Comparison of ENCODE assay signal across 17 cellular contexts in genomic region chr10:78706256-78706655, GRCh38.
DNase-seq lines count a peak whose midpoint lies in the region; ATAC-seq and TF ChIP-seq lines count a peak whose summit lies in the region.
"Had no signal": no experiment of that assay in that cellular context is flagged by ENCODE, and none has a peak within 500 bp of the region (broad histone marks: within the 10 kb centered on the region; RNA-seq: fewer than 3 reads in every experiment).

No MANE protein-coding gene starts in this region.

- no peaks in the 10 kb centered on the region for H3K4me1 ChIP-seq in breast epithelium
- H3K4me1 ChIP-seq: foreskin keratinocyte had no signal

- CTCF ChIA-PET in MCF 10A (lab: Yijun Ruan, JAX), result interaction anchor here (0.6 kb wide), 1 partner anchor 250 kb away, joined by 3 read pairs; no protein-coding TSS in a partner anchor

- H3K36me3 Mint-ChIP-seq in MCF 10A (ENCODE audit: insufficient read depth, unreplicated experiment), result no peaks in the 10 kb centered on the region
- no peaks in the 10 kb centered on the region for H3K36me3 Mint-ChIP-seq in mesothelial cell of epicardium
- H3K36me3 Mint-ChIP-seq: activated naive CD8-positive, alpha-beta T cell; CD4-positive, CD25-positive, alpha-beta regulatory T cell had no signal

- H3K27me3 ChIP-seq in breast epithelium, result no peaks in the 10 kb centered on the region
- H3K27me3 ChIP-seq: brain microvascular endothelial cell, foreskin keratinocyte had no signal

- no peak for TF ChIP-seq POLR2A in breast epithelium (IDR thresholded peaks at IDR 0.05)

- H3K4me3 ChIP-seq in breast epithelium (no peak overlapping the region), coronary artery (no peak overlapping the region)

- no TSS peak for BruUV-seq in MCF 10A (replicated peaks; lab: Mats Ljungman, UMichigan)

- H3K4me1 Mint-ChIP-seq in MCF 10A (ENCODE audit: insufficient read depth, unreplicated experiment) (no peaks in the 10 kb centered on the region), mesothelial cell of epicardium (peaks cover 12% of the 10 kb centered on the region)
- H3K4me1 Mint-ChIP-seq: CD4-positive, CD25-positive, alpha-beta regulatory T cell had no signal

- H3K36me3 ChIP-seq in breast epithelium, result no peaks in the 10 kb centered on the region
- H3K36me3 ChIP-seq: brain microvascular endothelial cell had no signal

- H3K4me3 Mint-ChIP-seq in MCF 10A (ENCODE audit: unreplicated experiment) (no peak overlapping the region), mesothelial cell of epicardium (no peak overlapping the region)
- H3K4me3 Mint-ChIP-seq: activated naive CD8-positive, alpha-beta T cell; CD4-positive, CD25-positive, alpha-beta regulatory T cell had no signal

- DNase-seq in MCF 10A (ENCODE audit: unreplicated experiment) (peak; percentile 6), breast epithelium (ENCODE audit: low spot score in 2 of 2) (no peak), RKO (ENCODE audit: low spot score) (peak; percentile 61), coronary artery (ENCODE audit: low spot score) (no peak), NCI-H2107 (lab: John Stamatoyannopoulos, UW) (no peak), hypothalamus (lab: John Stamatoyannopoulos, UW) (no peak), mesothelial cell of epicardium (ENCODE audit: low spot score in 2 of 2, unreplicated experiment in 2 of 2) (no peak)
- DNase-seq: ACHN; brain microvascular endothelial cell; CD4-positive, CD25-positive, alpha-beta regulatory T cell; cortex of kidney; KG1; NCI-H2029; NCI-H510A had no signal

- H3K27me3 Mint-ChIP-seq in MCF 10A (ENCODE audit: insufficient read depth, unreplicated experiment) (peaks cover 56% of the 10 kb centered on the region), mesothelial cell of epicardium (ENCODE audit: low read depth) (no peaks in the 10 kb centered on the region)

- ATAC-seq in esophagus mucosa, result peak; percentile 43
- ATAC-seq: foreskin keratinocyte had no signal

- intact Hi-C loops in MCF 10A (cut with micrococcal nuclease) (no loop called here), breast epithelium (cut with DNase I; ENCODE audit: low total_unique reads) (no loop called here)

- H3K9me3 Mint-ChIP-seq in MCF 10A (ENCODE audit: unreplicated experiment) (no peaks in the 10 kb centered on the region), mesothelial cell of epicardium (peaks cover 5% of the 10 kb centered on the region)

- no peaks in the 10 kb centered on the region for H3K9me3 ChIP-seq in breast epithelium

- POLR2A ChIA-PET in MCF 10A (lab: Yijun Ruan, JAX), result no interaction called here

- TF ChIP-seq CTCF in MCF 10A (IDR thresholded peaks at IDR 0.05; ENCODE audit: unreplicated experiment), result no peak
- TF ChIP-seq CTCF in breast epithelium (IDR thresholded peaks at IDR 0.05), result no peak
- no peak for TF ChIP-seq CTCF in coronary artery (IDR thresholded peaks at IDR 0.05)
- no peak for TF ChIP-seq CTCF in mesothelial cell of epicardium (IDR thresholded peaks at IDR 0.05; ENCODE audit: unreplicated experiment)

- H3K27ac Mint-ChIP-seq in MCF 10A (ENCODE audit: low read depth, unreplicated experiment), result no peak overlapping the region
- no peak overlapping the region for H3K27ac Mint-ChIP-seq in mesothelial cell of epicardium
- H3K27ac Mint-ChIP-seq: activated naive CD8-positive, alpha-beta T cell; CD4-positive, CD25-positive, alpha-beta regulatory T cell had no signal

- H3K27ac ChIP-seq in breast epithelium (no peak overlapping the region), coronary artery (no peak overlapping the region)
- H3K27ac ChIP-seq: brain microvascular endothelial cell, foreskin keratinocyte had no signal

Comparison
In these comparisons a context has a peak if more than half of its experiments do, and no peak if none do; other contexts are left out.
1. DNase-seq: peak in MCF 10A (single experiment) and RKO (single experiment); none in breast epithelium (0 of 2), coronary artery (single experiment), NCI-H2107 (single experiment), hypothalamus (0 of 51) and mesothelial cell of epicardium (0 of 2).